In the genomic region with DNA sequence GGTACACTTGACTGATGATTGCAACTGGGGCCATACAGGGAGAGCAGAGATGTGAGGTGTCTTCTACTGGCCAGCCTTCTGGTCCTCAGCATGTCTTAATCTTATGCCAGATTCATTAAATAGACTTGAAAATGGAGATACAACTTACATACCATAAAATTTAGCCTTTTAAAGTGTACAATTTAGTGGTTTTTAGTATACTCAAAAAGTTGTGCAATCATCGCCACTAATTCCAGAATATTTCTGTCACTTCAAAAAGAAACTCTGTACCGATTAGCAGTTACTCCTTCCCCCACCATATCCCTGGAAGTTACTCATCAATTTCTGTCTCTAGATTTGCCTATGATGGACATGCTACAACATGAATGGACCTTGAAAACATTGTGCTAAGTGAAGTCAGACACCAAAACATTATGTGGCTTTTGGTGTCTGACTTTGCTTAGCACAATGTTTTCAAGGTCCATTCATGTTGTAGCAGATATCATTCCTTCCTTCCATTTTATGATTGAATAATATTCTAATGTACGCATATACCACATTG, we compare ENCODE assay signal across 31 cellular contexts. TPM values are rescaled to one million over a fixed set of nuclear protein-coding genes. Genes with fewer than 3 reads are reported as not detected.
DNase-seq lines count a peak whose midpoint lies in the region; ATAC-seq, FAIRE-seq and TF ChIP-seq lines count a peak whose summit lies in the region.
"Had no signal": no experiment of that assay in that cellular context is flagged by ENCODE, and none has a peak within 500 bp of the region (broad histone marks: within the 10 kb centered on the region; RNA-seq: fewer than 3 reads in every experiment).

No MANE protein-coding gene starts in this region.

- dilution Hi-C loops in keratinocyte (cut with MboI; ENCODE audit: extremely low pct_ligation_motif_present, low sequenced_read_pairs), result no loop called here

- H3K4me2 ChIP-seq in OCI-LY3 (ENCODE audit: low read length), result peak overlapping the region; percentile 47
- peak overlapping the region; percentile 29 for H3K4me2 ChIP-seq in keratinocyte (ENCODE audit: control insufficient read depth, extremely low read depth, insufficient read depth, low read depth, low read length)

- peak; percentile 27 for FAIRE-seq in GM12892 (lab: Jason Lieb, UNC)
- FAIRE-seq in keratinocyte (lab: Jason Lieb, UNC), result peak; percentile 93
- FAIRE-seq: colon, frontal cortex, pancreas had no signal

- TF ChIP-seq POLR2A in GM12892 (IDR thresholded peaks at IDR 0.05; ENCODE audit: low read depth, low read length), result no peak
- TF ChIP-seq POLR2A in erythroblast (IDR thresholded peaks at IDR 0.05; ENCODE audit: low read length), result no peak
- no peak for TF ChIP-seq POLR2A in lower leg skin (IDR thresholded peaks at IDR 0.05)

- intact Hi-C loops in lower leg skin (cut with DNase I; ENCODE audit: low total_unique reads), result no loop called here

- DNase-seq in GM12892 (ENCODE audit: insufficient read length) (no peak), keratinocyte (ENCODE audit: low read depth, low spot score) (peak; percentile 40), erythroblast (lab: John Stamatoyannopoulos, UW) (no peak), lower leg skin (ENCODE audit: low spot score in 2 of 2) (no peak), GDM1 (lab: John Stamatoyannopoulos, UW) (no peak)
- DNase-seq: activated CD4-positive, alpha-beta T cell treated with anti-CD3 and anti-CD28 coated beads for 36 hours; activated CD8-positive, alpha-beta memory T cell treated with anti-CD3 and anti-CD28 coated beads for 24 hours; activated T-cell treated with anti-CD3 and anti-CD28 coated beads, Interleukin-2, amount 50 U/mL, for 24 hours; brain microvascular endothelial cell; DND-41; effector memory CD4-positive, alpha-beta T cell; H9; hippocampal formation; Kasumi-1; left ventricle myocardium inferior; NCI-H1694 treated with DMSO at 0.1 percent for 48 hours; NCI-H2171; NCI-H69; pancreas; RPMI8226; stimulated activated CD4-positive, alpha-beta T cell treated with anti-CD3 and anti-CD28 coated beads, Interleukin-4, amount 100 ng/mL, for 4 hours; thyroid gland had no signal

- H3K9me3 ChIP-seq in OCI-LY3 (ENCODE audit: insufficient read depth, low read length) (peaks cover 4% of the 10 kb centered on the region; the same call in 1 of the 2 replicates), keratinocyte (ENCODE audit: control insufficient read depth, low read depth, low read length) (no peaks in the 10 kb centered on the region)
- H3K9me3 ChIP-seq: esophagus muscularis mucosa, left ventricle myocardium inferior, pancreas, right atrium auricular region, thyroid gland had no signal

- H3K4me3 ChIP-seq in OCI-LY3 (ENCODE audit: low read length) (peak overlapping the region; percentile 34; the same call in 1 of the 2 replicates), keratinocyte (ENCODE audit: control insufficient read depth in 2 of 3, extremely low read depth in 1 of 3, insufficient read depth in 2 of 3, low read depth in 1 of 3, low read length in 3 of 3) (no peak overlapping the region), lower leg skin (ENCODE audit: low read depth, poor library complexity, severe bottlenecking) (no peak overlapping the region)
- H3K4me3 ChIP-seq: esophagus muscularis mucosa, left ventricle myocardium inferior, pancreas, right atrium auricular region, SK-N-MC, thyroid gland had no signal

- no peaks in the 10 kb centered on the region for H3K27me3 ChIP-seq in OCI-LY3 (ENCODE audit: low read depth, low read length)
- no peaks in the 10 kb centered on the region for H3K27me3 ChIP-seq in keratinocyte (ENCODE audit: control insufficient read depth, extremely low read depth, insufficient read depth, low read length)
- H3K27me3 ChIP-seq: brain microvascular endothelial cell, pancreas, right atrium auricular region, thyroid gland had no signal

- H3K36me3 ChIP-seq in OCI-LY3 (replicated peaks; ENCODE audit: low read depth, low read length), result no peaks in the 10 kb centered on the region
- H3K36me3 ChIP-seq in keratinocyte (ENCODE audit: control insufficient read depth in 2 of 2, extremely low read depth in 1 of 2, insufficient read depth in 2 of 2, low read length in 2 of 2), result no peaks in the 10 kb centered on the region
- H3K36me3 ChIP-seq: brain microvascular endothelial cell, esophagus muscularis mucosa, left ventricle myocardium inferior, pancreas, right atrium auricular region, thyroid gland had no signal

- H3K27ac ChIP-seq in OCI-LY3 (ENCODE audit: low read length) (no peak overlapping the region), keratinocyte (ENCODE audit: control insufficient read depth, insufficient read depth, low read length) (peak overlapping the region; percentile 3)
- H3K27ac ChIP-seq: brain microvascular endothelial cell, esophagus muscularis mucosa, left ventricle myocardium inferior, pancreas, right atrium auricular region, SK-N-MC, thyroid gland had no signal

- no peaks in the 10 kb centered on the region for H3K79me2 ChIP-seq in OCI-LY3 (ENCODE audit: low read length)
- no peaks in the 10 kb centered on the region for H3K79me2 ChIP-seq in keratinocyte (ENCODE audit: control insufficient read depth, insufficient read depth, low read length)

- ATAC-seq in GM21619 (IDR thresholded peaks at IDR 0.05; ENCODE audit: unreplicated experiment) (peak; percentile 1), GM19395 (IDR thresholded peaks at IDR 0.05; ENCODE audit: unreplicated experiment) (no peak)
- ATAC-seq: activated CD4-positive, alpha-beta T cell treated with anti-CD3 and anti-CD28 coated beads for 36 hours; pancreas had no signal

- H3K9me1 ChIP-seq in keratinocyte (ENCODE audit: control insufficient read depth, extremely low read depth, insufficient read depth, low read length), result no peaks in the 10 kb centered on the region

- H3K4me1 ChIP-seq in OCI-LY3 (ENCODE audit: low read length) (peaks cover 16% of the 10 kb centered on the region), keratinocyte (ENCODE audit: control insufficient read depth, extremely low read depth, insufficient read depth, low read length) (peaks cover 24% of the 10 kb centered on the region)
- H3K4me1 ChIP-seq: esophagus muscularis mucosa, left ventricle myocardium inferior, pancreas, right atrium auricular region, thyroid gland had no signal

- WGBS in lower leg skin, 2 donors, result 69 to 82% methylated on average over 3 of the region's 3 CpGs

- H4K20me1 ChIP-seq in OCI-LY3 (ENCODE audit: insufficient read depth, low read length) (no peaks in the 10 kb centered on the region), keratinocyte (ENCODE audit: control insufficient read depth, extremely low read depth, insufficient read depth, low read length) (no peaks in the 10 kb centered on the region)

- H3K9ac ChIP-seq in OCI-LY3 (ENCODE audit: low read length) (no peak overlapping the region), keratinocyte (ENCODE audit: control insufficient read depth, extremely low read depth, insufficient read depth, low read length) (no peak overlapping the region)

- H2AFZ ChIP-seq in OCI-LY3 (ENCODE audit: low read depth, low read length) (no peak overlapping the region), keratinocyte (ENCODE audit: control insufficient read depth, low read length) (no peak overlapping the region)

- TF ChIP-seq CTCF in OCI-LY3 (IDR thresholded peaks at IDR 0.05; ENCODE audit: low read depth, low read length) (no peak), keratinocyte (optimal IDR thresholded peaks at IDR 0.05 in 1 of 3, IDR thresholded peaks at IDR 0.05 in 1 of 3, conservative IDR thresholded peaks at IDR 0.05 in 1 of 3; ENCODE audit: extremely low read depth in 1 of 3, insufficient read depth in 2 of 3, low read length in 3 of 3) (no peak), lower leg skin (IDR thresholded peaks at IDR 0.05) (no peak)

RNA-seq across cellular contexts. Expression of a gene that starts 53.0 kb away (rescaled TPM):
- 0.13 TPM for polyA plus RNA-seq in GM12892 (2012; ENCODE audit: missing spikeins)
- 0.03 to 0.42 TPM (median 0.22 TPM) in 3 replicates for polyA plus RNA-seq in keratinocyte
- polyA plus RNA-seq in keratinocyte (2011; ENCODE audit: low read depth), result 0.16 TPM
- 0.09 and 0.24 TPM in 2 replicates for polyA plus RNA-seq in keratinocyte (2011; cell fraction: cytosol; rRNA removed)
- 0.23 and 0.28 TPM in 2 replicates for polyA plus RNA-seq in keratinocyte (2011; cell fraction: nucleus; rRNA removed)
- 0.06 and 0.39 TPM in 2 replicates for polyA plus RNA-seq in keratinocyte (2012; ENCODE audit: low replicate concordance)
- 0.13 to 0.16 TPM in 2 of 3 replicates, not detected in the other for polyA minus RNA-seq in keratinocyte
- polyA minus RNA-seq in keratinocyte (2011; cell fraction: cytosol; rRNA and poly(A)+ RNA removed), result not detected
- 0.32 and 0.70 TPM in 2 replicates for polyA minus RNA-seq in keratinocyte (2011; cell fraction: nucleus; rRNA and poly(A)+ RNA removed)
- total RNA-seq in lower leg skin, result under 1 TPM in 1 of 4 donors, not detected in 3; 0.13 TPM
- total RNA-seq: left ventricle myocardium inferior, pancreas had no signal
- polyA plus RNA-seq: BJ had no signal
